12 cellular contexts compared by ENCODE assay signal in genomic region chr2:85421706-85422457, GRCh38. TPM values are rescaled to one million over a fixed set of nuclear protein-coding genes. Genes with fewer than 3 reads are reported as not detected.
DNase-seq lines count a peak whose midpoint lies in the region; ATAC-seq, FAIRE-seq and TF ChIP-seq lines count a peak whose summit lies in the region.
"Had no signal": no experiment of that assay in that cellular context is flagged by ENCODE, and none has a peak within 500 bp of the region (broad histone marks: within the 10 kb centered on the region; RNA-seq: fewer than 3 reads in every experiment).

No MANE protein-coding gene starts in this region.

- H3K4me1 ChIP-seq in HepG2 (ENCODE audit: insufficient read depth, low read length), result peaks cover 56% of the 10 kb centered on the region
- peaks cover 9 to 23% of the 10 kb centered on the region in 2 experiments; a peak in 1 of 4 replicates for H3K4me1 ChIP-seq in SK-N-SH (ENCODE audit: control insufficient read depth in 1 of 2, insufficient read depth in 2 of 2, low read depth in 1 of 2, low read length in 1 of 2)

- H3K27me3 Mint-ChIP-seq in HFFc6 (ENCODE audit: insufficient read depth), result peaks cover 4% of the 10 kb centered on the region; the same call in 1 of the 2 replicates
- no peaks in the 10 kb centered on the region for H3K27me3 Mint-ChIP-seq in stimulated activated naive B cell treated with anti-CD40 and anti-IgM and Interleukin-4, amounts not matched to agents 10 μg/mL and 1 μg/mL and 100 μg/mL, for 72 hours
- H3K27me3 Mint-ChIP-seq: stimulated activated naive CD8-positive, alpha-beta T cell treated with anti-CD3 and anti-CD28 coated beads, Interleukin-15, amount 100 ng/mL, for 72 hours had no signal

- FAIRE-seq in HepG2 (lab: Jason Lieb, UNC), result no peak
- FAIRE-seq: islet of Langerhans had no signal

- WGBS in HepG2 (ENCODE audit: low lambda C conversion rate), result under 1% methylated on average over 3 of the region's 3 CpGs
- 74% methylated on average over 3 of the region's 3 CpGs for WGBS in SK-N-SH (ENCODE audit: low lambda C conversion rate)

- peaks cover 31% of the 10 kb centered on the region for H3K4me1 Mint-ChIP-seq in HFFc6 (ENCODE audit: low read depth)
- H3K4me1 Mint-ChIP-seq in stimulated activated naive B cell treated with anti-CD40 and anti-IgM and Interleukin-4, amounts not matched to agents 10 μg/mL and 1 μg/mL and 100 μg/mL, for 72 hours, result peaks cover 20 to 37% of the 10 kb centered on the region in 2 donors

- H3K36me3 ChIP-seq in WERI-Rb-1 (no peaks in the 10 kb centered on the region), HepG2 (replicated peaks in 1 of 2; ENCODE audit: control insufficient read depth in 1 of 2, insufficient read depth in 2 of 2, low read length in 2 of 2) (no peaks in the 10 kb centered on the region), SK-N-SH (replicated peaks in 1 of 2; ENCODE audit: control insufficient read depth in 1 of 2, insufficient read depth in 2 of 2, low read length in 1 of 2) (no peaks in the 10 kb centered on the region)

- ATAC-seq in HepG2, result peak; percentile 1; the same call in 2 of the 3 replicates
- no peak for ATAC-seq in stimulated activated naive B cell treated with anti-CD40 and anti-IgM and Interleukin-4, amounts not matched to agents 10 μg/mL and 1 μg/mL and 100 μg/mL, for 72 hours (replicated peaks)
- ATAC-seq: stimulated activated naive CD8-positive, alpha-beta T cell treated with anti-CD3 and anti-CD28 coated beads, Interleukin-15, amount 100 ng/mL, for 72 hours had no signal

- no peaks in the 10 kb centered on the region for H3K9me3 ChIP-seq in WERI-Rb-1 (ENCODE audit: severe bottlenecking)
- H3K9me3 ChIP-seq in HepG2 (ENCODE audit: low read length), result no peaks in the 10 kb centered on the region
- no peaks in the 10 kb centered on the region for H3K9me3 ChIP-seq in SK-N-SH

- H4K20me1 ChIP-seq in HepG2 (ENCODE audit: insufficient read depth, low read length), result no peaks in the 10 kb centered on the region
- no peaks in the 10 kb centered on the region for H4K20me1 ChIP-seq in SK-N-SH (ENCODE audit: insufficient read depth)

- peak overlapping the region; percentile 72; the same call in 1 of the 2 replicates for H3K27ac ChIP-seq in WERI-Rb-1
- H3K27ac ChIP-seq in HepG2 (ENCODE audit: extremely low read length, insufficient read depth, low read length), result peak overlapping the region; percentile 83
- H3K27ac ChIP-seq in SK-N-SH (ENCODE audit: low read depth in 2 of 2, low read length in 1 of 2), result peak overlapping the region in 1 of 2 experiments; percentile 60; a peak in 1 of 4 replicates

- no peak overlapping the region for H2AFZ ChIP-seq in HepG2 (ENCODE audit: low read length)
- no peak overlapping the region for H2AFZ ChIP-seq in SK-N-SH (ENCODE audit: low read depth)

- TF ChIP-seq EP300 in HepG2 (IDR thresholded peaks at IDR 0.05; ENCODE audit: low read depth in 2 of 2, low read length in 2 of 2), result no peak
- TF ChIP-seq EP300 in HepG2 (CRISPR knock-in tag; IDR thresholded peaks at IDR 0.05; ENCODE audit: borderline replicate concordance), result peak; percentile 35; the same call in 1 of the 2 replicates
- no peak for TF ChIP-seq EP300 in SK-N-SH (IDR thresholded peaks at IDR 0.05; ENCODE audit: borderline replicate concordance in 1 of 2, low read depth in 1 of 2, low read length in 1 of 2)

- no peaks in the 10 kb centered on the region for H3K36me3 Mint-ChIP-seq in HFFc6 (ENCODE audit: low read depth)
- no peaks in the 10 kb centered on the region for H3K36me3 Mint-ChIP-seq in stimulated activated naive B cell treated with anti-CD40 and anti-IgM and Interleukin-4, amounts not matched to agents 10 μg/mL and 1 μg/mL and 100 μg/mL, for 72 hours

- DNase-seq in HFFc6 (no peak), WERI-Rb-1 (no peak), HepG2 (ENCODE audit: low spot score) (no peak), SK-N-SH (no peak), SHP77 treated with DMSO at 0.1 percent for 48 hours (lab: John Stamatoyannopoulos, UW) (no peak), midbrain (lab: John Stamatoyannopoulos, UW) (no peak), GM20000 (ENCODE audit: low spot score) (no peak)
- no peak for DNase-seq in stimulated activated naive B cell treated with anti-CD40 and anti-IgM and Interleukin-4, amounts not matched to agents 10 μg/mL and 1 μg/mL and 100 μg/mL, for 72 hours
- DNase-seq: activated gamma-delta T cell treated with Interleukin-2 at 50 U/mL for 16 hours; stimulated activated naive CD8-positive, alpha-beta T cell treated with anti-CD3 and anti-CD28 coated beads, Interleukin-15, amount 100 ng/mL, for 72 hours had no signal

- H3K4me3 Mint-ChIP-seq in HFFc6, result no peak overlapping the region
- H3K4me3 Mint-ChIP-seq in stimulated activated naive B cell treated with anti-CD40 and anti-IgM and Interleukin-4, amounts not matched to agents 10 μg/mL and 1 μg/mL and 100 μg/mL, for 72 hours, result no peak overlapping the region

- H3K27me3 ChIP-seq in WERI-Rb-1 (ENCODE audit: insufficient read depth, low read depth, severe bottlenecking) (no peaks in the 10 kb centered on the region), HepG2 (ENCODE audit: control insufficient read depth in 1 of 2, insufficient read depth in 2 of 2, low read length in 2 of 2) (no peaks in the 10 kb centered on the region; a peak in 2 of 5 replicates), SK-N-SH (ENCODE audit: insufficient read depth) (no peaks in the 10 kb centered on the region)

- H3K9ac ChIP-seq in HepG2 (ENCODE audit: insufficient read depth, low read depth, low read length) (0 out of 2 replicates have a peak overlapping the region, but pooled peaks have one; percentile 4), SK-N-SH (no peak overlapping the region)

- H3F3A ChIP-seq in SK-N-SH (replicated peaks; ENCODE audit: insufficient read depth), result no peaks in the 10 kb centered on the region

- TF ChIP-seq RAD21 in HepG2 (CRISPR knock-in tag; IDR thresholded peaks at IDR 0.05) (no peak), SK-N-SH (IDR thresholded peaks at IDR 0.05; ENCODE audit: low read length) (no peak)

- H3K4me2 ChIP-seq in HepG2 (ENCODE audit: low read depth, low read length) (peak overlapping the region; percentile 97), SK-N-SH (no peak overlapping the region)

- H3K4me3 ChIP-seq in WERI-Rb-1 (ENCODE audit: low read depth, low read length) (no peak overlapping the region), HepG2 (replicated peaks in 1 of 3; ENCODE audit: insufficient read depth in 1 of 3, low read depth in 2 of 3, low read length in 3 of 3) (peak overlapping the region; percentile 23 to 97 (median 49)), SK-N-SH (ENCODE audit: low read depth in 2 of 2, low read length in 1 of 2) (no peak overlapping the region)
- H3K4me3 ChIP-seq: skin epidermis had no signal

- POLR2A ChIA-PET in HepG2 (lab: Yijun Ruan, JAX) (interaction anchor here (0.5 to 5.7 kb wide), 32 partner anchors 8 to 446 kb away, joined by 3 to 363 read pairs (median 5); partner anchors contain the start of genes C2orf68, ELMOD3, GGCX and MAT2A), SK-N-SH (lab: Yijun Ruan, JAX) (interaction anchor here (0.7 to 4.5 kb wide), 5 partner anchors 15 to 137 kb away, joined by 3 to 106 read pairs (median 12); partner anchors contain the start of gene MAT2A)

- BruUV-seq in HepG2 (replicated peaks; lab: Mats Ljungman, UMichigan), result no TSS peak

- TF ChIP-seq CTCF in HFFc6 (IDR thresholded peaks at IDR 0.05), result no peak
- TF ChIP-seq CTCF in WERI-Rb-1 (IDR thresholded peaks at IDR 0.05; ENCODE audit: low read depth, low read length), result no peak
- no peak for TF ChIP-seq CTCF in HepG2 (CRISPR knock-in tag; IDR thresholded peaks at IDR 0.05)
- TF ChIP-seq CTCF in SK-N-SH (IDR thresholded peaks at IDR 0.05), result no peak
- no peak for TF ChIP-seq CTCF in GM20000 (IDR thresholded peaks at IDR 0.05; ENCODE audit: extremely low read depth, missing control alignments)

- TF ChIP-seq POLR2A in HepG2 (IDR thresholded peaks at IDR 0.05; ENCODE audit: insufficient read depth in 1 of 2, low read depth in 2 of 2, low read length in 2 of 2), result peak in 1 of 2 experiments; percentile 22; a peak in 1 of 4 replicates

- intact Hi-C loops in HepG2 (cut with micrococcal nuclease; ENCODE audit: unreplicated experiment), result loop anchor here (1.0 to 5.0 kb wide), 4 partner anchors 46 to 190 kb away; partner anchors contain the start of genes C2orf68 and RNF181

- CTCF ChIA-PET in HepG2 (lab: Yijun Ruan, JAX; ENCODE audit: low intra/inter-chr PET ratio, low total read pairs) (interaction anchor here (0.8 to 2.8 kb wide), 4 partner anchors 31 to 285 kb away, joined by 3 to 45 read pairs (median 14); partner anchors contain the start of gene MAT2A), SK-N-SH (lab: Yijun Ruan, JAX) (interaction anchor here (0.6 to 8.0 kb wide), 13 partner anchors 8 to 132 kb away, joined by 3 to 364 read pairs (median 7); partner anchors contain the start of genes GGCX and MAT2A)

- H3K27ac Mint-ChIP-seq in HFFc6, result peak overlapping the region; percentile 85; the same call in 1 of the 2 replicates
- peak overlapping the region; percentile 53 for H3K27ac Mint-ChIP-seq in stimulated activated naive B cell treated with anti-CD40 and anti-IgM and Interleukin-4, amounts not matched to agents 10 μg/mL and 1 μg/mL and 100 μg/mL, for 72 hours

- H3K9me3 Mint-ChIP-seq in HFFc6, result no peaks in the 10 kb centered on the region
- H3K9me3 Mint-ChIP-seq in stimulated activated naive B cell treated with anti-CD40 and anti-IgM and Interleukin-4, amounts not matched to agents 10 μg/mL and 1 μg/mL and 100 μg/mL, for 72 hours, result no peaks in the 10 kb centered on the region
- H3K9me3 Mint-ChIP-seq: stimulated activated naive CD8-positive, alpha-beta T cell treated with anti-CD3 and anti-CD28 coated beads, Interleukin-15, amount 100 ng/mL, for 72 hours had no signal

- no peaks in the 10 kb centered on the region for H3K9me2 ChIP-seq in SK-N-SH

- peaks cover 4% of the 10 kb centered on the region for H3K79me2 ChIP-seq in HepG2 (ENCODE audit: insufficient read depth, low read length)
- peaks cover 8% of the 10 kb centered on the region; the same call in 1 of the 2 replicates for H3K79me2 ChIP-seq in SK-N-SH (ENCODE audit: insufficient read depth)

- in situ Hi-C loops in HepG2 (cut with HindIII; ENCODE audit: extremely low pct_ligation_motif_present, low pct_unique_long_range_greater_than_20kb), result loop anchor here (5.0 kb wide), 2 partner anchors 45 to 130 kb away; no protein-coding TSS in a partner anchor

RNA-seq across cellular contexts. Expression of gene SH2D6, which starts 3.4 kb away (rescaled TPM):
- total RNA-seq in HFFc6 (2021; fragmentation: NEBNext Ultra II Directional; extraction: Animal tissue kit (Norgen Biotek cat#: 25700)), result under 1 TPM in 3 of 6 experiments, not detected in 3; 0.25 to 0.52 (median 0.37) TPM
- 0.11 and 0.29 TPM in 2 replicates for total RNA-seq in HepG2 (2016; rRNA removed; fragmentation: Illumina TruSeq; extraction: Trizol)
- total RNA-seq in HepG2 (2016; cell fraction: cytosol; rRNA removed; fragmentation: Illumina TruSeq; extraction: Trizol; ENCODE audit: low read depth), result 1.1 and 1.3 TPM in 2 replicates
- 0.41 TPM in 1 of 2 replicates, not detected in the other for total RNA-seq in HepG2 (2016; cell fraction: insoluble cytoplasmic fraction; rRNA removed; fragmentation: Illumina TruSeq; extraction: Trizol)
- total RNA-seq in HepG2 (2016; cell fraction: membrane; rRNA removed; fragmentation: Illumina TruSeq; extraction: Trizol), result 1.6 and 1.9 TPM in 2 replicates
- total RNA-seq in HepG2 (2016; cell fraction: nucleus; rRNA removed; fragmentation: Illumina TruSeq; extraction: Trizol), result 0.93 and 1.0 TPM in 2 replicates
- polyA plus RNA-seq in HepG2 (2011; rRNA removed) (0.18 and 0.26 TPM in 2 replicates), SK-N-SH (2012; rRNA removed) (0.33 and 0.42 TPM in 2 replicates)
- 0.08 and 0.21 TPM in 2 replicates for polyA plus RNA-seq in HepG2 (2011; cell fraction: cytosol; rRNA removed)
- 0.19 and 0.51 TPM in 2 replicates for polyA plus RNA-seq in HepG2 (2011; cell fraction: nucleus; rRNA removed)
- not detected in 2 replicates for polyA plus RNA-seq in HepG2 (2012)
- not detected in 2 replicates for polyA plus RNA-seq in HepG2 (2016; cell fraction: cytosol; fragmentation: Illumina TruSeq; extraction: Trizol; ENCODE audit: low read depth)
- polyA plus RNA-seq in HepG2 (2016; cell fraction: insoluble cytoplasmic fraction; fragmentation: Illumina TruSeq; extraction: Trizol; ENCODE audit: low read depth), result not detected in 2 replicates
- polyA plus RNA-seq in HepG2 (2016; cell fraction: membrane; fragmentation: Illumina TruSeq; extraction: Trizol; ENCODE audit: low read depth), result 0.26 and 0.30 TPM in 2 replicates
- 1.2 TPM in 1 of 2 replicates, not detected in the other for polyA plus RNA-seq in HepG2 (2016; cell fraction: nucleus; fragmentation: Illumina TruSeq; extraction: Trizol; ENCODE audit: insufficient read depth, low read depth)
- polyA minus RNA-seq in HepG2 (2011; rRNA and poly(A)+ RNA removed; ENCODE audit: low replicate concordance), result 0.74 and 1.7 TPM in 2 replicates
- polyA minus RNA-seq in HepG2 (2011; cell fraction: cytosol; rRNA and poly(A)+ RNA removed), result 0.69 and 1.3 TPM in 2 replicates
- polyA minus RNA-seq in HepG2 (2011; cell fraction: nucleus; rRNA and poly(A)+ RNA removed), result 0.77 and 1.6 TPM in 2 replicates
- polyA plus RNA-seq in SK-N-SH (2012; cell fraction: cytosol; rRNA removed), result 0.21 and 0.42 TPM in 2 replicates
- 1.9 and 2.3 TPM in 2 replicates for polyA plus RNA-seq in SK-N-SH (2012; cell fraction: nucleus; rRNA removed)

RNA-seq across cellular contexts. Expression of gene CAPG, which starts 11.7 kb away (rescaled TPM):
- total RNA-seq in HFFc6 (2021; fragmentation: NEBNext Ultra II Directional; extraction: Animal tissue kit (Norgen Biotek cat#: 25700)), result 10 to 100 TPM; 10.7 to 49.6 (median 13.6) TPM
- 18.2 and 26.5 TPM in 2 replicates for total RNA-seq in HepG2 (2016; rRNA removed; fragmentation: Illumina TruSeq; extraction: Trizol)
- 3.5 and 5.7 TPM in 2 replicates for total RNA-seq in HepG2 (2016; cell fraction: cytosol; rRNA removed; fragmentation: Illumina TruSeq; extraction: Trizol; ENCODE audit: low read depth)
- 22.4 and 25.2 TPM in 2 replicates for total RNA-seq in HepG2 (2016; cell fraction: insoluble cytoplasmic fraction; rRNA removed; fragmentation: Illumina TruSeq; extraction: Trizol)
- total RNA-seq in HepG2 (2016; cell fraction: membrane; rRNA removed; fragmentation: Illumina TruSeq; extraction: Trizol), result 7.7 TPM in 2 replicates
- 6.2 and 8.8 TPM in 2 replicates for total RNA-seq in HepG2 (2016; cell fraction: nucleus; rRNA removed; fragmentation: Illumina TruSeq; extraction: Trizol)
- polyA plus RNA-seq in HepG2 (2011; rRNA removed), result 10.6 and 12.7 TPM in 2 replicates
- 7.9 and 13.0 TPM in 2 replicates for polyA plus RNA-seq in HepG2 (2011; cell fraction: cytosol; rRNA removed)
- 6.3 and 7.4 TPM in 2 replicates for polyA plus RNA-seq in HepG2 (2011; cell fraction: nucleus; rRNA removed)
- 6.7 and 7.8 TPM in 2 replicates for polyA plus RNA-seq in HepG2 (2012)
- polyA plus RNA-seq in HepG2 (2016; cell fraction: cytosol; fragmentation: Illumina TruSeq; extraction: Trizol; ENCODE audit: low read depth), result 2.9 and 4.2 TPM in 2 replicates
- polyA plus RNA-seq in HepG2 (2016; cell fraction: insoluble cytoplasmic fraction; fragmentation: Illumina TruSeq; extraction: Trizol; ENCODE audit: low read depth), result 18.1 and 22.6 TPM in 2 replicates
- polyA plus RNA-seq in HepG2 (2016; cell fraction: membrane; fragmentation: Illumina TruSeq; extraction: Trizol; ENCODE audit: low read depth), result 3.2 and 4.7 TPM in 2 replicates
- 11.5 and 13.0 TPM in 2 replicates for polyA plus RNA-seq in HepG2 (2016; cell fraction: nucleus; fragmentation: Illumina TruSeq; extraction: Trizol; ENCODE audit: insufficient read depth, low read depth)
- polyA minus RNA-seq in HepG2 (2011; rRNA and poly(A)+ RNA removed; ENCODE audit: low replicate concordance), result 9.5 and 243 TPM in 2 replicates
- 5.7 and 10.2 TPM in 2 replicates for polyA minus RNA-seq in HepG2 (2011; cell fraction: cytosol; rRNA and poly(A)+ RNA removed)
- polyA minus RNA-seq in HepG2 (2011; cell fraction: nucleus; rRNA and poly(A)+ RNA removed), result 3.7 and 5.7 TPM in 2 replicates
- polyA plus RNA-seq in SK-N-SH (2012; rRNA removed), result 1.2 and 1.3 TPM in 2 replicates
- polyA plus RNA-seq in SK-N-SH (2012; cell fraction: cytosol; rRNA removed), result 0.94 and 1.5 TPM in 2 replicates
- 1.4 and 2.0 TPM in 2 replicates for polyA plus RNA-seq in SK-N-SH (2012; cell fraction: nucleus; rRNA removed)

Comparison
In these comparisons a context has a peak if more than half of its experiments do, and no peak if none do; other contexts are left out.
1. H3K4me3 ChIP-seq: peak in HepG2 (3 of 3); none in WERI-Rb-1 (single experiment) and SK-N-SH (0 of 2).